In genomic region chr10:118953598-118953997, GRCh38 we compare ENCODE assay signal across 24 cellular contexts.
DNase-seq lines count a peak whose midpoint lies in the region; ATAC-seq and TF ChIP-seq lines count a peak whose summit lies in the region.
"Had no signal": no experiment of that assay in that cellular context is flagged by ENCODE, and none has a peak within 500 bp of the region (broad histone marks: within the 10 kb centered on the region; RNA-seq: fewer than 3 reads in every experiment).

No MANE protein-coding gene starts in this region.

- H3K4me3 ChIP-seq in KMS-11 (IDR thresholded peaks at IDR 0.05; ENCODE audit: insufficient read depth, low read depth, low read length) (no peak overlapping the region), uterus (no peak overlapping the region)
- H3K4me3 ChIP-seq: GM23338, HAP-1, SJSA1 had no signal

- no peaks in the 10 kb centered on the region for H3K36me3 Mint-ChIP-seq in type B pancreatic cell
- H3K36me3 Mint-ChIP-seq: CD8-positive, alpha-beta T cell had no signal

- no peaks in the 10 kb centered on the region for H4K20me1 ChIP-seq in KMS-11 (ENCODE audit: insufficient read depth)

- H3K4me1 ChIP-seq in KMS-11 (ENCODE audit: low read depth, poor library complexity, severe bottlenecking) (peaks cover 59% of the 10 kb centered on the region), uterus (no peaks in the 10 kb centered on the region)
- H3K4me1 ChIP-seq: Caco-2, HAP-1, SJSA1 had no signal

- H3K9me3 ChIP-seq in uterus = no peaks in the 10 kb centered on the region
- H3K9me3 ChIP-seq: Caco-2, HAP-1, SJSA1 had no signal

- intact Hi-C loops in uterus (cut with DNase I; ENCODE audit: low total_unique reads) = no loop called here

- no peaks in the 10 kb centered on the region for H3K9me3 Mint-ChIP-seq in type B pancreatic cell
- H3K9me3 Mint-ChIP-seq: CD8-positive, alpha-beta T cell; GM23338 had no signal

- 0 out of 2 replicates have a peak overlapping the region, but pooled peaks have one; percentile 2 for H2AFZ ChIP-seq in KMS-11 (ENCODE audit: low read depth)
- H2AFZ ChIP-seq: GM23338 had no signal

- H3K79me2 ChIP-seq in KMS-11 (ENCODE audit: insufficient read depth, low read depth) = no peaks in the 10 kb centered on the region

- H3K36me3 ChIP-seq in KMS-11 (ENCODE audit: insufficient read depth) (no peaks in the 10 kb centered on the region), uterus (no peaks in the 10 kb centered on the region)
- H3K36me3 ChIP-seq: HAP-1, SJSA1 had no signal

- no peaks in the 10 kb centered on the region for H3K27me3 Mint-ChIP-seq in type B pancreatic cell

- TF ChIP-seq POLR2A in uterus (IDR thresholded peaks at IDR 0.05) = no peak

- no peak for ATAC-seq in left lobe of liver
- ATAC-seq: CD8-positive, alpha-beta T cell; GM23338 had no signal

- H3K4me1 Mint-ChIP-seq in type B pancreatic cell (ENCODE audit: unreplicated experiment) = peaks cover 26% of the 10 kb centered on the region

- no peak overlapping the region; the same call in 1 of the 2 replicates for H3K4me2 ChIP-seq in KMS-11
- H3K4me2 ChIP-seq: GM23338 had no signal

- H3K4me3 Mint-ChIP-seq in type B pancreatic cell = no peak overlapping the region
- H3K4me3 Mint-ChIP-seq: CD8-positive, alpha-beta T cell; GM23338 had no signal

- no peak for TF ChIP-seq CTCF in KMS-11 (conservative IDR thresholded peaks at IDR 0.05; ENCODE audit: low read depth, low read length)
- TF ChIP-seq CTCF in type B pancreatic cell (conservative IDR thresholded peaks at IDR 0.05) = no peak
- TF ChIP-seq CTCF in uterus (IDR thresholded peaks at IDR 0.05) = no peak

- no peaks in the 10 kb centered on the region for H3K27me3 ChIP-seq in KMS-11 (ENCODE audit: insufficient read depth, low read depth)
- H3K27me3 ChIP-seq in uterus = no peaks in the 10 kb centered on the region
- H3K27me3 ChIP-seq: SJSA1 had no signal

- in situ Hi-C loops in Caki2 (cut with HindIII; ENCODE audit: low pct_unique_long_range_greater_than_20kb, low sequenced_read_pairs) (no loop called here), ACHN (cut with HindIII; ENCODE audit: low pct_ligation_motif_present, low pct_unique_long_range_greater_than_20kb, low sequenced_read_pairs) (no loop called here)

- no peak overlapping the region for H3K27ac Mint-ChIP-seq in type B pancreatic cell
- H3K27ac Mint-ChIP-seq: CD8-positive, alpha-beta T cell; GM23338 had no signal

- H3K27ac ChIP-seq in KMS-11 (no peak overlapping the region), uterus (no peak overlapping the region)
- H3K27ac ChIP-seq: SJSA1 had no signal

- no peak overlapping the region for H3K9ac ChIP-seq in KMS-11

- DNase-seq in Caki2 (ENCODE audit: low read depth) (peak; percentile 49), left lobe of liver (ENCODE audit: low spot score) (peak; percentile 32), type B pancreatic cell (ENCODE audit: extremely low spot score, unreplicated experiment) (peak; percentile 24), ACHN (no peak), uterus (no peak), DMS153 (lab: John Stamatoyannopoulos, UW) (no peak)
- DNase-seq: Caco-2; CD8-positive, alpha-beta T cell; DMS 273 treated with DMSO at 0.1 percent for 48 hours; DMS79 treated with DMSO at 0.1 percent for 48 hours; GF-D8; IMR-90; KG1; MM.1S; NCI-H1694; NCI-H2029 treated with DMSO at 0.1 percent for 48 hours; NCI-H2227 treated with DMSO at 0.1 percent for 48 hours; NCI-H526 treated with DMSO at 0.1 percent for 48 hours; Right ventricle myocardium superior; RPMI8226 had no signal

Comparison
In these comparisons a context has a peak if more than half of its experiments do, and no peak if none do; other contexts are left out.
1. DNase-seq: peak in Caki2 (single experiment), left lobe of liver (single experiment) and type B pancreatic cell (single experiment); none in ACHN (single experiment), uterus (0 of 2) and DMS153 (single experiment).